In the genomic region with DNA sequence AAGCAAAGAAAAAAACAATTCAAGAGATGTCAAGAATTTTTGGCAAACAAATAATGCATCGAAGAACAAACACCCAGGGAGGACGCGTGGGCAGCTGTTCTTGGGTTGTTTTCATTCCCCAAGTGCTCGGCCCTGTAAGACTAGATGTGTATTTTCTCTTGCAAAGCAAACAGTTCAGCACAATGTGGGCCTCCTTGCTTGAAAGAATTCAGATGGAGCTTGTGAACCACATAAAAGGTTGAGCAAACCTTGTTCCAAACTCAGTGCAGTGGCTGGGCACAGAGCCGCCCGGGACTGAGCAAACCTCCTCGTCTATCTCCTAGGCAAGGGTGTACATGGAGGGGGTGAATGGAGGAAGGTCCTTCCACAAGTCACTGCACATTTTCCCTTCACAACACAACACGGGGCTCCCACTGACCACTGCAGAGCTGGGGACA, we compare ENCODE assay signal across 12 cellular contexts.
DNase-seq lines count a peak whose midpoint lies in the region; ATAC-seq and TF ChIP-seq lines count a peak whose summit lies in the region.
"Had no signal": no experiment of that assay in that cellular context is flagged by ENCODE, and none has a peak within 500 bp of the region (broad histone marks: within the 10 kb centered on the region; RNA-seq: fewer than 3 reads in every experiment).

No MANE protein-coding gene starts in this region.

- no peak overlapping the region for H3K4me3 ChIP-seq in right atrium auricular region
- H3K4me3 ChIP-seq in fibroblast of pulmonary artery (replicated peaks; ENCODE audit: low read depth, low read length) = no peak overlapping the region
- no peak overlapping the region for H3K4me3 ChIP-seq in aorta (ENCODE audit: low read length in 2 of 2)

- peaks cover 4% of the 10 kb centered on the region for H3K27me3 Mint-ChIP-seq in nephron progenitor cell (ENCODE audit: low read depth, poor library complexity)

- H3K4me1 ChIP-seq in right atrium auricular region (peaks cover 0 to 29% of the 10 kb centered on the region in 2 donors), aorta (ENCODE audit: control insufficient read depth in 1 of 2, insufficient read depth in 2 of 2, low read length in 2 of 2) (no peaks in the 10 kb centered on the region)

- H3K4me1 Mint-ChIP-seq in nephron progenitor cell = peaks cover 55% of the 10 kb centered on the region
- H3K4me1 Mint-ChIP-seq: central memory CD8-positive, alpha-beta T cell had no signal

- intact Hi-C loops in Right ventricle myocardium inferior (cut with DNase I) = no loop called here
- intact Hi-C loops in aorta (cut with DNase I) = no loop called here

- no peak overlapping the region for H3K27ac ChIP-seq in right atrium auricular region
- H3K27ac ChIP-seq in aorta (ENCODE audit: low read depth in 1 of 2, low read length in 2 of 2) = no peak overlapping the region

- H3K27me3 ChIP-seq in right atrium auricular region (no peaks in the 10 kb centered on the region), aorta (ENCODE audit: control insufficient read depth in 1 of 2, insufficient read depth in 2 of 2, low read length in 1 of 2) (no peaks in the 10 kb centered on the region)

- H3K36me3 ChIP-seq in right atrium auricular region (no peaks in the 10 kb centered on the region), aorta (ENCODE audit: control insufficient read depth in 1 of 2, insufficient read depth in 2 of 2, low read length in 1 of 2) (no peaks in the 10 kb centered on the region)

- WGBS in aorta, 2 donors = 2 to 4% methylated on average over 8 of the region's 8 CpGs

- DNase-seq in Right ventricle myocardium inferior (ENCODE audit: missing footprints) = no peak
- DNase-seq in right atrium auricular region (ENCODE audit: low spot score) = no peak
- DNase-seq in fibroblast of pulmonary artery (ENCODE audit: low read depth) = peak; percentile 74
- no peak for DNase-seq in nephron progenitor cell
- DNase-seq in aorta = no peak
- DNase-seq in NCI-H226 = no peak
- DNase-seq: KBM-7, small intestine had no signal

- H3K9me3 ChIP-seq in right atrium auricular region = no peaks in the 10 kb centered on the region
- no peaks in the 10 kb centered on the region for H3K9me3 ChIP-seq in aorta (ENCODE audit: control insufficient read depth, low read length)

- peaks cover 5% of the 10 kb centered on the region for H3K36me3 Mint-ChIP-seq in nephron progenitor cell (ENCODE audit: low read depth)

- no peaks in the 10 kb centered on the region for H3K9me3 Mint-ChIP-seq in nephron progenitor cell
- H3K9me3 Mint-ChIP-seq: central memory CD8-positive, alpha-beta T cell; mesothelial cell of epicardium had no signal

- peak overlapping the region; percentile 88 for H3K27ac Mint-ChIP-seq in nephron progenitor cell
- H3K27ac Mint-ChIP-seq: mesothelial cell of epicardium had no signal

- TF ChIP-seq CTCF in right atrium auricular region (IDR thresholded peaks at IDR 0.05) (no peak), fibroblast of pulmonary artery (IDR thresholded peaks at IDR 0.05; ENCODE audit: low read length, missing control alignments) (no peak), nephron progenitor cell (IDR thresholded peaks at IDR 0.05) (no peak)

- peak; percentile 57 for ATAC-seq in Right ventricle myocardium inferior
- ATAC-seq in aorta (ENCODE audit: low FRiP score) = peak; percentile 19
- no peak for ATAC-seq in GM19328 (IDR thresholded peaks at IDR 0.05; ENCODE audit: unreplicated experiment)
- ATAC-seq in HG03521 (IDR thresholded peaks at IDR 0.05; ENCODE audit: unreplicated experiment) = no peak

- no peak overlapping the region for H3K4me3 Mint-ChIP-seq in nephron progenitor cell
- H3K4me3 Mint-ChIP-seq: central memory CD8-positive, alpha-beta T cell; mesothelial cell of epicardium had no signal

Comparison
In these comparisons a context has a peak if more than half of its experiments do, and no peak if none do; other contexts are left out.
1. ATAC-seq: peak in Right ventricle myocardium inferior (single experiment) and aorta (single experiment); none in GM19328 (single experiment) and HG03521 (single experiment).